ENCODE assay signal across 9 cellular contexts in the genomic region with DNA sequence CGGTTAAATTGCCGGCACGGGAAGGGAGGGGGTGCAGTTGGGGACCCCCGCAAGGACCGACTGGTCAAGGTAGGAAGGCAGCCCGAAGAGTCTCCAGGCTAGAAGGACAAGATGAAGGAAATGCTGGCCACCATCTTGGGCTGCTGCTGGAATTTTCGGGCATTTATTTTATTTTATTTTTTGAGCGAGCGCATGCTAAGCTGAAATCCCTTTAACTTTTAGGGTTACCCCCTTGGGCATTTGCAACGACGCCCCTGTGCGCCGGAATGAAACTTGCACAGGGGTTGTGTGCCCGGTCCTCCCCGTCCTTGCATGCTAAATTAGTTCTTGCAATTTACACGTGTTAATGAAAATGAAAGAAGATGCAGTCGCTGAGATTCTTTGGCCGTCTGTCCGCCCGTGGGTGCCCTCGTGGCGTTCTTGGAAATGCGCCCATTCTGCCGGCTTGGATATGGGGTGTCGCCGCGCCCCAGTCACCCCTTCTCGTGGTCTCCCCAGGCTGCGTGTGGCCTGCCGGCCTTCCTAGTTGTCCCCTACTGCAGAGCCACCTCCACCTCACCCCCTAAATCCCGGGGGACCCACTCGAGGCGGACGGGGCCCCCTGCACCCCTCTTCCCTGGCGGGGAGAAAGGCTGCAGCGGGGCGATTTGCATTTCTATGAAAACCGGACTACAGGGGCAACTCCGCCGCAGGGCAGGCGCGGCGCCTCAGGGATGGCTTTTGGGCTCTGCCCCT. TPM values are rescaled to one million over a fixed set of nuclear protein-coding genes. Genes with fewer than 3 reads are reported as not detected.
A peak's percentile ranks its signal among the peaks of the same experiment; 100 is the strongest.
DNase-seq lines count a peak whose midpoint lies in the region; ATAC-seq and TF ChIP-seq lines count a peak whose summit lies in the region.
"Had no signal": no experiment of that assay in that cellular context is flagged by ENCODE, and none has a peak within 500 bp of the region (broad histone marks: within the 10 kb centered on the region; RNA-seq: fewer than 3 reads in every experiment).

No MANE protein-coding gene starts in this region.

- peaks cover 35% of the 10 kb centered on the region for H3K4me1 Mint-ChIP-seq in CD8-positive, alpha-beta T cell (ENCODE audit: low read depth)
- H3K4me1 Mint-ChIP-seq in nephron: peaks cover 34% of the 10 kb centered on the region

- no peak for DNase-seq in CD8-positive, alpha-beta T cell
- DNase-seq in epithelial cell of proximal tubule (ENCODE audit: low read depth): no peak
- no peak for DNase-seq in NCI-H2029 (lab: John Stamatoyannopoulos, UW)
- no peak for DNase-seq in GM19240 (ENCODE audit: insufficient read length, low spot score)
- no peak for DNase-seq in NK-92 treated with Interleukin-12 subunit alpha and Interleukin-12 subunit beta, amount 100 ng/mL, for 24 hours (lab: John Stamatoyannopoulos, UW)

- no peaks in the 10 kb centered on the region for H3K9me3 Mint-ChIP-seq in CD8-positive, alpha-beta T cell
- no peaks in the 10 kb centered on the region for H3K9me3 Mint-ChIP-seq in nephron

- peak overlapping the region; percentile 67 for H3K4me3 Mint-ChIP-seq in CD8-positive, alpha-beta T cell
- H3K4me3 Mint-ChIP-seq in nephron: peak overlapping the region; percentile 93 to 99 (median 94)

- POLR2A ChIA-PET in CD8-positive, alpha-beta T cell (lab: Charles Lee): no interaction called here

- no peaks in the 10 kb centered on the region for H3K36me3 ChIP-seq in CD8-positive, alpha-beta T cell (ENCODE audit: insufficient read depth, low read length)
- H3K36me3 ChIP-seq: neutrophil had no signal

- H3K27me3 Mint-ChIP-seq in CD8-positive, alpha-beta T cell (ENCODE audit: low read depth): peaks cover 36% of the 10 kb centered on the region
- peaks cover 62% of the 10 kb centered on the region for H3K27me3 Mint-ChIP-seq in nephron (ENCODE audit: low read depth)

- no peak overlapping the region for H3K4me3 ChIP-seq in CD8-positive, alpha-beta T cell (ENCODE audit: low read depth, low read length)
- H3K4me3 ChIP-seq in epithelial cell of proximal tubule (ENCODE audit: low read depth, low read length): peak overlapping the region; percentile 94

- no peaks in the 10 kb centered on the region for H3K9me3 ChIP-seq in CD8-positive, alpha-beta T cell (ENCODE audit: low read length)
- H3K9me3 ChIP-seq: neutrophil had no signal

- peaks cover 14% of the 10 kb centered on the region for H3K27me3 ChIP-seq in CD8-positive, alpha-beta T cell (ENCODE audit: insufficient read depth, low read length)

- CTCF ChIA-PET in CD8-positive, alpha-beta T cell (lab: Charles Lee): interaction anchor here (1.5 kb wide), 1 partner anchor 344 kb away, joined by 5 read pairs; no protein-coding TSS in a partner anchor

- TF ChIP-seq CTCF in CD8-positive, alpha-beta T cell (IDR thresholded peaks at IDR 0.05): no peak
- TF ChIP-seq CTCF in epithelial cell of proximal tubule (conservative IDR thresholded peaks at IDR 0.05; ENCODE audit: low read depth, low read length) (no peak), nephron (IDR thresholded peaks at IDR 0.05; ENCODE audit: unreplicated experiment in 3 of 3) (no peak)

- no peak for ATAC-seq in CD8-positive, alpha-beta T cell
- no peak for ATAC-seq in GM21576 (IDR thresholded peaks at IDR 0.05; ENCODE audit: unreplicated experiment)

- H3K4me1 ChIP-seq in CD8-positive, alpha-beta T cell (ENCODE audit: insufficient read depth, low read length): peaks cover 41% of the 10 kb centered on the region

- intact Hi-C loops in CD8-positive, alpha-beta T cell (cut with DNase I, micrococcal nuclease): loop anchor here (5.0 to 10.0 kb wide), 4 partner anchors 688 to 1056 kb away; partner anchors contain the start of genes CPT1A (in 1 of the 2), IGHMBP2 (in 1 of the 2) and MRPL21 (in 1 of the 2)

- H3K27ac Mint-ChIP-seq in CD8-positive, alpha-beta T cell: no peak overlapping the region
- peak overlapping the region; percentile 94 to 96 (median 94) for H3K27ac Mint-ChIP-seq in nephron

- H3K36me3 Mint-ChIP-seq in CD8-positive, alpha-beta T cell: no peaks in the 10 kb centered on the region
- peaks cover 4% of the 10 kb centered on the region for H3K36me3 Mint-ChIP-seq in nephron (ENCODE audit: low read depth)

- H3K27ac ChIP-seq in CD8-positive, alpha-beta T cell (ENCODE audit: low read depth, low read length): no peak overlapping the region
- H3K27ac ChIP-seq: neutrophil had no signal

TF ChIP-seq in PFSK-1, 5 proteins besides CTCF, POLR2A, EP300 and RAD21:
- no peak for TF ChIP-seq FOXP2 (optimal IDR thresholded peaks at IDR 0.05; ENCODE audit: borderline replicate concordance, extremely low read depth, extremely low read length, insufficient read depth)
- peak; percentile 38 for TF ChIP-seq POLR2AphosphoS5 (IDR thresholded peaks at IDR 0.05; ENCODE audit: low read depth, low read length)
TF ChIP-seq in PFSK-1: peak in this region for 1.

RNA-seq across cellular contexts. Expression of gene CCND1, which starts 0.5 kb away (rescaled TPM):
- total RNA-seq in CD8-positive, alpha-beta T cell: 1 to 10 TPM; 6.6 to 7.1 TPM
- 816 TPM for polyA plus RNA-seq in PFSK-1 (2012; ENCODE audit: insufficient read length, low read depth)
- 345 and 533 TPM in 2 replicates for total RNA-seq in epithelial cell of proximal tubule

RNA-seq across cellular contexts. Expression of gene LTO1, which starts 34.7 kb away (rescaled TPM):
- total RNA-seq in CD8-positive, alpha-beta T cell: 10 to 100 TPM; 28.3 to 29.1 TPM
- polyA plus RNA-seq in PFSK-1 (2012; ENCODE audit: insufficient read length, low read depth): 174 TPM
- 15.9 and 17.3 TPM in 2 replicates for total RNA-seq in epithelial cell of proximal tubule

Comparison
In these comparisons a context has a peak if more than half of its experiments do, and no peak if none do; other contexts are left out.
1. RNA of gene CCND1, which starts 0.5 kb away (total RNA-seq): 345 to 533 TPM in epithelial cell of proximal tubule; 6.6 to 7.1 TPM in CD8-positive, alpha-beta T cell; every median in the first group is over 10 times any median in the second.